ENCODE assay signal across 8 cellular contexts in the genomic region with DNA sequence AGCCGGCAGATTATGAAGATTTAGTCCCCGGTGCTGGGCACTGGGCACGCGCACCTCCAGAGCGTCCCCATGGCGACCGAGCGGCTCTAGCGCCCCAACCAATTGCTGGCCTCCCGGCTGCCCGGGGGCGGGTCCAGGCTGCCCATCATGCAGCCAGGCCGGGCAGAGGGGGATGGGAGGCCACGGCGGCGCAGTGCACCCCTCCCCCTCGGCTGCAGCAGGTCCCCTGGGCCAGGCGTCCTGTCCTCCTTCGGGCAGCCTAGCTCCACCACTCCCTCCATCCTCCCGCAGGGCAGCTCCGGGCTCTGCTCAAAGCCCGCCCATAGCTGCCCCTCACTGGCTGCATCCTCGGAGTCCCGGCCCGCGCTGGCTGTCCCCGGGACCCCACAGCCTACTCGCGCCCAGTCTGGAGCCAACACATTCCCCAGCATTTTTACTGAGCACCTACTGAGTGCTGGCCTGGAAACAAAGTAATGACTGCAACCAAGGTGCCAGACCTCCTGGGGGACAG.
DNase-seq lines count a peak whose midpoint lies in the region; ATAC-seq and TF ChIP-seq lines count a peak whose summit lies in the region.

No MANE protein-coding gene starts in this region.

- no peak for TF ChIP-seq CTCF in GM12875 (IDR thresholded peaks at IDR 0.05; ENCODE audit: borderline replicate concordance, insufficient read depth, low read depth, low read length)
- TF ChIP-seq CTCF in cardiac fibroblast (IDR thresholded peaks at IDR 0.05; ENCODE audit: low read depth, low read length), result no peak

- peak; percentile 24 for DNase-seq in NCI-H2029 treated with DMSO at 0.1 percent for 48 hours (lab: John Stamatoyannopoulos, UW)
- DNase-seq in cardiac fibroblast (ENCODE audit: low read depth in 2 of 2), result peak; percentile 63 to 69
- peak; percentile 94 for DNase-seq in islet precursor cell
- DNase-seq in stimulated activated naive B cell treated with anti-CD40 and anti-IgM and Interleukin-4, amounts not matched to agents 10 μg/mL and 1 μg/mL and 100 μg/mL, for 72 hours, result peak; percentile 18
- no peak for DNase-seq in T-helper 2 cell treated with Interferon-gamma antibody and Interleukin-4, amounts not matched to agents 5 μg/mL and 100 μg/mL, for 36 hours (ENCODE audit: low spot score)
- DNase-seq in GDM1 (lab: John Stamatoyannopoulos, UW), result no peak

- H3K4me1 Mint-ChIP-seq in stimulated activated naive B cell treated with anti-CD40 and anti-IgM and Interleukin-4, amounts not matched to agents 10 μg/mL and 1 μg/mL and 100 μg/mL, for 72 hours, result peaks cover 18 to 19% of the 10 kb centered on the region in 2 donors
- H3K4me1 Mint-ChIP-seq in T-helper 2 cell treated with Interferon-gamma antibody and Interleukin-4, amounts not matched to agents 5 μg/mL and 100 μg/mL, for 36 hours (ENCODE audit: low read depth), result no peaks in the 10 kb centered on the region

- peaks cover 5 to 8% of the 10 kb centered on the region in 2 donors for H3K27me3 Mint-ChIP-seq in stimulated activated naive B cell treated with anti-CD40 and anti-IgM and Interleukin-4, amounts not matched to agents 10 μg/mL and 1 μg/mL and 100 μg/mL, for 72 hours
- H3K27me3 Mint-ChIP-seq in T-helper 2 cell treated with Interferon-gamma antibody and Interleukin-4, amounts not matched to agents 5 μg/mL and 100 μg/mL, for 36 hours (ENCODE audit: low read depth), result no peaks in the 10 kb centered on the region

- H3K4me3 ChIP-seq in GM12875 (ENCODE audit: low read depth, low read length) (peak overlapping the region; percentile 39), cardiac fibroblast (replicated peaks in 1 of 2; ENCODE audit: low read depth in 2 of 2, low read length in 2 of 2) (peak overlapping the region; percentile 42 to 52)

- H3K9me3 Mint-ChIP-seq in stimulated activated naive B cell treated with anti-CD40 and anti-IgM and Interleukin-4, amounts not matched to agents 10 μg/mL and 1 μg/mL and 100 μg/mL, for 72 hours, result no peaks in the 10 kb centered on the region
- no peaks in the 10 kb centered on the region for H3K9me3 Mint-ChIP-seq in T-helper 2 cell treated with Interferon-gamma antibody and Interleukin-4, amounts not matched to agents 5 μg/mL and 100 μg/mL, for 36 hours

- TF ChIP-seq POLR2A in GM18505 (IDR thresholded peaks at IDR 0.05; ENCODE audit: borderline replicate concordance, extremely low read depth, insufficient read depth, insufficient read length), result no peak

- peak; percentile 74 to 75 for ATAC-seq in stimulated activated naive B cell treated with anti-CD40 and anti-IgM and Interleukin-4, amounts not matched to agents 10 μg/mL and 1 μg/mL and 100 μg/mL, for 72 hours (replicated peaks)
- ATAC-seq in GM18505 (IDR thresholded peaks at IDR 0.05; ENCODE audit: unreplicated experiment), result no peak

- no peak overlapping the region for H3K27ac Mint-ChIP-seq in stimulated activated naive B cell treated with anti-CD40 and anti-IgM and Interleukin-4, amounts not matched to agents 10 μg/mL and 1 μg/mL and 100 μg/mL, for 72 hours
- no peak overlapping the region for H3K27ac Mint-ChIP-seq in T-helper 2 cell treated with Interferon-gamma antibody and Interleukin-4, amounts not matched to agents 5 μg/mL and 100 μg/mL, for 36 hours

- peak overlapping the region; percentile 40 to 73 for H3K4me3 Mint-ChIP-seq in stimulated activated naive B cell treated with anti-CD40 and anti-IgM and Interleukin-4, amounts not matched to agents 10 μg/mL and 1 μg/mL and 100 μg/mL, for 72 hours
- no peak overlapping the region for H3K4me3 Mint-ChIP-seq in T-helper 2 cell treated with Interferon-gamma antibody and Interleukin-4, amounts not matched to agents 5 μg/mL and 100 μg/mL, for 36 hours

- no peaks in the 10 kb centered on the region for H3K36me3 Mint-ChIP-seq in stimulated activated naive B cell treated with anti-CD40 and anti-IgM and Interleukin-4, amounts not matched to agents 10 μg/mL and 1 μg/mL and 100 μg/mL, for 72 hours
- peaks cover 7% of the 10 kb centered on the region for H3K36me3 Mint-ChIP-seq in T-helper 2 cell treated with Interferon-gamma antibody and Interleukin-4, amounts not matched to agents 5 μg/mL and 100 μg/mL, for 36 hours (ENCODE audit: low read depth)

Comparison
In these comparisons a context has a peak if more than half of its experiments do, and no peak if none do; other contexts are left out.
1. DNase-seq: peak in NCI-H2029 treated with DMSO at 0.1 percent for 48 hours (single experiment), cardiac fibroblast (2 of 2), islet precursor cell (single experiment) and stimulated activated naive B cell treated with anti-CD40 and anti-IgM and Interleukin-4, amounts not matched to agents 10 μg/mL and 1 μg/mL and 100 μg/mL, for 72 hours (single experiment); none in T-helper 2 cell treated with Interferon-gamma antibody and Interleukin-4, amounts not matched to agents 5 μg/mL and 100 μg/mL, for 36 hours (single experiment) and GDM1 (single experiment).